18 cellular contexts compared by ENCODE assay signal in the genomic region with DNA sequence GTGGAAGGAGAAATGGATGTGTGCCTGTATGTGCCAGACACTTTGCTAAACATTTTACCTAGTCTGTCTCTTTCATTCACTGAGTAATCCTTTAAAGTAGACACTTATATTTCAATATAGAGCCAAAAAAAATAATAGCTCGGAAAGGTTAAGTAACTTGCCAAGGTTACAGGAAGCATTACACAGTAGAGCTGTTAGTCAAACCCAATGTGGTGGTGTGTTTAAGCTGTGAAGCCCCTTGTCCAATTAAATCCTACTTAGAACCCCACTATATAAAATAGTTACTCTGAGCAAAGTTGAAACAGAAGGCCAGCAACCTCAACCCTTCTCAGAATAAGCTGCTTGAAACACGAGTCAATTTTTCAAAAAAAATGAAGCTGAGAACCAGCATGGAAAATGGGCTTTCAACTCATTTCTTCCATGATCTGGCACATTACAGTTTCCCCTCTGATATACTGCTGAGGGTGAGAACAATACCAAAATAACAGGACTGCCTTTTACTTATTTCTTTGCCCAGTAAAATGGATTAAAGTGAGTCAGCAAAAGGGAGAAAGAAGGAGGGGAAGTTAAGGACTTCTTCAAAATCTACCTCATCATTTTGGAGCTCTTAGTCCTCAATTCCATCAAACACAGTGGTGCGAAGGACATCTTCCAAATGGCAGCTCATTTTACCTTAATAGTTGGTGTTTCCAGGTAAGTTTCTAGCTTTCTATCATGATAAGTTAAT. TPM values are rescaled to one million over a fixed set of nuclear protein-coding genes. Genes with fewer than 3 reads are reported as not detected.
A peak's percentile ranks its signal among the peaks of the same experiment; 100 is the strongest.
DNase-seq lines count a peak whose midpoint lies in the region; TF ChIP-seq lines count a peak whose summit lies in the region.
"Had no signal": no experiment of that assay in that cellular context is flagged by ENCODE, and none has a peak within 500 bp of the region (broad histone marks: within the 10 kb centered on the region; RNA-seq: fewer than 3 reads in every experiment).

No MANE protein-coding gene starts in this region.

- intact Hi-C loops in activated CD4-positive, alpha-beta T cell treated with anti-CD3 and anti-CD28 coated beads, Interleukin-2, amount 10 ng/mL, durations not matched to agents 24 days and 14 days (cut with micrococcal nuclease): no loop called here

- peak overlapping the region; percentile 38 for H3K27ac Mint-ChIP-seq in activated CD4-positive, alpha-beta T cell treated with anti-CD3 and anti-CD28 coated beads, Interleukin-2, amount 10 ng/mL, durations not matched to agents 24 days and 14 days
- H3K27ac Mint-ChIP-seq: CD4-positive, alpha-beta T cell; neural progenitor cell; T-helper 17 cell had no signal

- H3K4me1 Mint-ChIP-seq in activated CD4-positive, alpha-beta T cell treated with anti-CD3 and anti-CD28 coated beads, Interleukin-2, amount 10 ng/mL, durations not matched to agents 24 days and 14 days: peaks cover 17% of the 10 kb centered on the region

- no peaks in the 10 kb centered on the region for H3K27me3 Mint-ChIP-seq in activated CD4-positive, alpha-beta T cell treated with anti-CD3 and anti-CD28 coated beads, Interleukin-2, amount 10 ng/mL, durations not matched to agents 24 days and 14 days
- H3K27me3 Mint-ChIP-seq: CD4-positive, alpha-beta T cell; T-helper 17 cell had no signal

- no peak for TF ChIP-seq CTCF in cardiac fibroblast (IDR thresholded peaks at IDR 0.05; ENCODE audit: low read depth, low read length)

- no peak overlapping the region for H3K4me3 ChIP-seq in cardiac fibroblast (replicated peaks in 1 of 2; ENCODE audit: low read depth in 2 of 2, low read length in 2 of 2)
- H3K4me3 ChIP-seq: adrenal gland, neural progenitor cell had no signal

- DNase-seq in activated CD4-positive, alpha-beta T cell treated with anti-CD3 and anti-CD28 coated beads, Interleukin-2, amount 10 ng/mL, durations not matched to agents 24 days and 14 days: no peak
- no peak for DNase-seq in activated CD4-positive, alpha-beta T cell treated with anti-CD3 and anti-CD28 coated beads for 1 hour
- DNase-seq in NCI-H2029 (lab: John Stamatoyannopoulos, UW) (peak; percentile 66), cardiac fibroblast (ENCODE audit: low read depth in 2 of 2) (peak; percentile 29 to 70), lung microvascular endothelial cell (ENCODE audit: low read depth in 2 of 2) (peak; percentile 48 to 58), NCI-H1092 treated with DMSO at 0.1 percent for 48 hours (lab: John Stamatoyannopoulos, UW) (no peak)
- no peak for DNase-seq in activated CD4-positive, alpha-beta T cell treated with anti-CD3 and anti-CD28 coated beads, Interleukin-2, amount 50 U/mL, for 4 hours
- no peak for DNase-seq in activated CD8-positive, alpha-beta memory T cell treated with anti-CD3 and anti-CD28 coated beads, Interleukin-2, amount 50 U/mL, for 4 hours
- DNase-seq: ACHN; activated CD4-positive, CD25-positive, alpha-beta regulatory T cell; adrenal gland; CD4-positive, alpha-beta T cell; cortex of kidney; glutamatergic neuron; NCI-H1092; substantia nigra; T-helper 17 cell had no signal

- no peaks in the 10 kb centered on the region for H3K9me3 Mint-ChIP-seq in activated CD4-positive, alpha-beta T cell treated with anti-CD3 and anti-CD28 coated beads, Interleukin-2, amount 10 ng/mL, durations not matched to agents 24 days and 14 days
- H3K9me3 Mint-ChIP-seq: CD4-positive, alpha-beta T cell; neural progenitor cell had no signal

- no peak overlapping the region for H3K4me3 Mint-ChIP-seq in activated CD4-positive, alpha-beta T cell treated with anti-CD3 and anti-CD28 coated beads, Interleukin-2, amount 10 ng/mL, durations not matched to agents 24 days and 14 days
- H3K4me3 Mint-ChIP-seq: CD4-positive, alpha-beta T cell; neural progenitor cell; T-helper 17 cell had no signal

- H3K36me3 Mint-ChIP-seq in activated CD4-positive, alpha-beta T cell treated with anti-CD3 and anti-CD28 coated beads, Interleukin-2, amount 10 ng/mL, durations not matched to agents 24 days and 14 days (ENCODE audit: low read depth): peaks cover 24% of the 10 kb centered on the region

RNA-seq across cellular contexts. Expression of a gene that starts 7.9 kb away (rescaled TPM):
- total RNA-seq in activated CD4-positive, alpha-beta T cell treated with anti-CD3 and anti-CD28 coated beads, Interleukin-2, amount 10 ng/mL, durations not matched to agents 24 days and 14 days: 14.2 and 15.1 TPM in 2 replicates
- 19.6 and 24.8 TPM in 2 replicates for total RNA-seq in lung microvascular endothelial cell

RNA-seq across cellular contexts. Expression of a gene that starts 36.9 kb away (rescaled TPM):
- total RNA-seq in activated CD4-positive, alpha-beta T cell treated with anti-CD3 and anti-CD28 coated beads, Interleukin-2, amount 10 ng/mL, durations not matched to agents 24 days and 14 days: not detected in 2 replicates
- total RNA-seq in lung microvascular endothelial cell: not detected in 2 replicates
- total RNA-seq: adrenal gland; CD4-positive, alpha-beta T cell; T-helper 17 cell had no signal

Comparison
In these comparisons a context has a peak if more than half of its experiments do, and no peak if none do; other contexts are left out.
1. DNase-seq: peak in NCI-H2029 (single experiment), cardiac fibroblast (2 of 2) and lung microvascular endothelial cell (2 of 2); none in activated CD4-positive, alpha-beta T cell treated with anti-CD3 and anti-CD28 coated beads, Interleukin-2, amount 10 ng/mL, durations not matched to agents 24 days and 14 days (single experiment), activated CD4-positive, alpha-beta T cell treated with anti-CD3 and anti-CD28 coated beads for 1 hour (single experiment), NCI-H1092 treated with DMSO at 0.1 percent for 48 hours (single experiment), activated CD4-positive, alpha-beta T cell treated with anti-CD3 and anti-CD28 coated beads, Interleukin-2, amount 50 U/mL, for 4 hours (0 of 2) and activated CD8-positive, alpha-beta memory T cell treated with anti-CD3 and anti-CD28 coated beads, Interleukin-2, amount 50 U/mL, for 4 hours (single experiment).